In genomic region chr4:77012726-77013125, GRCh38 we compare ENCODE assay signal across 1 cellular context.
TF ChIP-seq lines count a peak whose summit lies in the region.

No MANE protein-coding gene starts in this region.

TF ChIP-seq in HepG2, 621 proteins besides CTCF, POLR2A, EP300 and RAD21 (continued from another document):
- TF ChIP-seq FOXP4 (CRISPR knock-in tag; IDR thresholded peaks at IDR 0.05): no peak
- no peak for TF ChIP-seq KDM5A (IDR thresholded peaks at IDR 0.05; ENCODE audit: borderline replicate concordance, low read length)
- TF ChIP-seq, protein P1, sequence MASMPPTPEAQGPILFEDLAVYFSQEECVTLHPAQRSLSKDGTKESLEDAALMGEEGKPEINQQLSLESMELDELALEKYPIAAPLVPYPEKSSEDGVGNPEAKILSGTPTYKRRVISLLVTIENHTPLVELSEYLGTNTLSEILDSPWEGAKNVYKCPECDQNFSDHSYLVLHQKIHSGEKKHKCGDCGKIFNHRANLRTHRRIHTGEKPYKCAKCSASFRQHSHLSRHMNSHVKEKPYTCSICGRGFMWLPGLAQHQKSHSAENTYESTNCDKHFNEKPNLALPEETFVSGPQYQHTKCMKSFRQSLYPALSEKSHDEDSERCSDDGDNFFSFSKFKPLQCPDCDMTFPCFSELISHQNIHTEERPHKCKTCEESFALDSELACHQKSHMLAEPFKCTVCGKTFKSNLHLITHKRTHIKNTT (CRISPR knock-in tag; IDR thresholded peaks at IDR 0.05): no peak
- no peak for TF ChIP-seq KDM4B (CRISPR knock-in tag; IDR thresholded peaks at IDR 0.05)
- TF ChIP-seq SOX6 (IDR thresholded peaks at IDR 0.05): no peak
- no peak for TF ChIP-seq SOX6 (CRISPR knock-in tag; IDR thresholded peaks at IDR 0.05)
- TF ChIP-seq EED (CRISPR knock-in tag; IDR thresholded peaks at IDR 0.05): no peak
- TF ChIP-seq POGK (CRISPR knock-in tag; conservative IDR thresholded peaks at IDR 0.05): no peak
- no peak for TF ChIP-seq AGO1 (IDR thresholded peaks at IDR 0.05; ENCODE audit: low read depth, low read length, poor library complexity, severe bottlenecking)
- TF ChIP-seq MEF2D (CRISPR knock-in tag; IDR thresholded peaks at IDR 0.05): no peak
- TF ChIP-seq JUND (CRISPR knock-in tag; IDR thresholded peaks at IDR 0.05): no peak
- TF ChIP-seq FLYWCH1 (CRISPR knock-in tag; IDR thresholded peaks at IDR 0.05): no peak
- no peak for TF ChIP-seq HES4 (CRISPR knock-in tag; IDR thresholded peaks at IDR 0.05; ENCODE audit: borderline replicate concordance)
- TF ChIP-seq ZNF841 (CRISPR knock-in tag; IDR thresholded peaks at IDR 0.05; ENCODE audit: borderline replicate concordance): no peak
- TF ChIP-seq CENPT (CRISPR knock-in tag; IDR thresholded peaks at IDR 0.05; ENCODE audit: low read depth): no peak
- no peak for TF ChIP-seq FOXA1 (IDR thresholded peaks at IDR 0.05)
- no peak for TF ChIP-seq FOXA1 (CRISPR knock-in tag; IDR thresholded peaks at IDR 0.05)
TF ChIP-seq in HepG2: peak in this region for 0.
